8 cellular contexts compared by ENCODE assay signal in genomic region chr2:96951125-96951654, GRCh38. TPM values are rescaled to one million over a fixed set of nuclear protein-coding genes. Genes with fewer than 3 reads are reported as not detected.
DNase-seq lines count a peak whose midpoint lies in the region; ATAC-seq, FAIRE-seq and TF ChIP-seq lines count a peak whose summit lies in the region.

No MANE protein-coding gene starts in this region.

- no peak overlapping the region for H3K4me3 ChIP-seq in astrocyte (ENCODE audit: insufficient read depth, low read depth, low read length)
- no peak overlapping the region for H3K4me3 ChIP-seq in gastrocnemius medialis

- DNase-seq in AG08396 (ENCODE audit: low spot score), result peak; percentile 62
- DNase-seq in GM19240 (ENCODE audit: insufficient read length, low spot score), result peak; percentile 57
- peak; percentile 84 for DNase-seq in NCI-H1694 treated with DMSO at 0.1 percent for 48 hours (lab: John Stamatoyannopoulos, UW)
- DNase-seq in T-helper 9 cell, result peak; percentile 63
- peak; percentile 21 for DNase-seq in astrocyte (ENCODE audit: low read depth)
- peak; percentile 58 to 73 for DNase-seq in hippocampal formation (lab: John Stamatoyannopoulos, UW)
- DNase-seq in gastrocnemius medialis, result peak; percentile 46 to 65

- H4K20me1 ChIP-seq in astrocyte (ENCODE audit: insufficient read depth, low read length), result no peaks in the 10 kb centered on the region

- H3K36me3 ChIP-seq in astrocyte (ENCODE audit: insufficient read depth, low read length), result no peaks in the 10 kb centered on the region
- no peaks in the 10 kb centered on the region for H3K36me3 ChIP-seq in gastrocnemius medialis

- H3K79me2 ChIP-seq in astrocyte (ENCODE audit: insufficient read depth, low read length), result no peaks in the 10 kb centered on the region

- H3K4me3 Mint-ChIP-seq in astrocyte (ENCODE audit: unreplicated experiment), result no peak overlapping the region

- no peak for FAIRE-seq in astrocyte (lab: Jason Lieb, UNC)

- H3K9me3 Mint-ChIP-seq in astrocyte (ENCODE audit: unreplicated experiment), result no peaks in the 10 kb centered on the region

- no peaks in the 10 kb centered on the region for H3K9me3 ChIP-seq in astrocyte (ENCODE audit: insufficient read depth, low read depth, low read length)
- H3K9me3 ChIP-seq in gastrocnemius medialis, result no peaks in the 10 kb centered on the region

- TF ChIP-seq POLR2A in gastrocnemius medialis (IDR thresholded peaks at IDR 0.05), result no peak

- peak; percentile 61 for TF ChIP-seq CTCF in astrocyte (IDR thresholded peaks at IDR 0.05; ENCODE audit: insufficient read depth, low read depth, low read length)
- TF ChIP-seq CTCF in gastrocnemius medialis (IDR thresholded peaks at IDR 0.05 in 4 of 5, conservative IDR thresholded peaks at IDR 0.05 in 1 of 5), result peak; percentile 89 to 98 (median 94)

- peaks cover 3% of the 10 kb centered on the region for H3K4me1 Mint-ChIP-seq in astrocyte (ENCODE audit: low read depth, unreplicated experiment)

- H3K36me3 Mint-ChIP-seq in astrocyte (ENCODE audit: low read depth, unreplicated experiment), result no peaks in the 10 kb centered on the region

- no peak overlapping the region for H3K9ac ChIP-seq in astrocyte (ENCODE audit: low read length)

- H2AFZ ChIP-seq in astrocyte (ENCODE audit: low read depth, low read length), result no peak overlapping the region

- intact Hi-C loops in gastrocnemius medialis (cut with DNase I; ENCODE audit: low total_unique reads), result loop anchor here (1.0 to 5.0 kb wide), 3 partner anchors 22 to 93 kb away; partner anchors contain the start of gene ANKRD39

- in situ Hi-C loops in gastrocnemius medialis (cut with MboI; ENCODE audit: low sequenced_read_pairs in 4 of 4), result loop anchor here (5.0 kb wide), 2 partner anchors 94 to 99 kb away; partner anchors contain the start of gene ANKRD39 (in 3 of the 4)

- no peak overlapping the region for H3K27ac Mint-ChIP-seq in astrocyte (ENCODE audit: unreplicated experiment)

- ATAC-seq in gastrocnemius medialis, result peak; percentile 78 to 90
- no peak for ATAC-seq in GM21447 (IDR thresholded peaks at IDR 0.05; ENCODE audit: unreplicated experiment)

- peaks cover 44% of the 10 kb centered on the region for H3K27me3 Mint-ChIP-seq in astrocyte (ENCODE audit: low read depth, unreplicated experiment)

- peaks cover 12% of the 10 kb centered on the region for H3K27me3 ChIP-seq in astrocyte (ENCODE audit: insufficient read depth, low read length)
- no peaks in the 10 kb centered on the region for H3K27me3 ChIP-seq in gastrocnemius medialis

- H3K27ac ChIP-seq in astrocyte (ENCODE audit: low read depth, low read length) (no peak overlapping the region), gastrocnemius medialis (no peak overlapping the region)

- no peaks in the 10 kb centered on the region for H3K4me1 ChIP-seq in astrocyte (ENCODE audit: insufficient read depth, low read length)
- H3K4me1 ChIP-seq in gastrocnemius medialis, result peaks cover 0 to 7% of the 10 kb centered on the region in 2 donors

- H3K4me2 ChIP-seq in astrocyte (ENCODE audit: low read length), result no peak overlapping the region

RNA-seq across cellular contexts. Expression of gene FAM178B, which starts 35.2 kb away (rescaled TPM):
- total RNA-seq in astrocyte (not detected in 2 replicates), gastrocnemius medialis (under 1 TPM in 1 of 4 donors, not detected in 3; 0.84 TPM)

Comparison
In these comparisons a context has a peak if more than half of its experiments do, and no peak if none do; other contexts are left out.
1. DNase-seq: peak in every context shown above with its lines; median percentile 84 in NCI-H1694 treated with DMSO at 0.1 percent for 48 hours; 66 in hippocampal formation; 63 in T-helper 9 cell; 62 in AG08396; 57 in GM19240; 56 in gastrocnemius medialis; 21 in astrocyte.